In the genomic region with DNA sequence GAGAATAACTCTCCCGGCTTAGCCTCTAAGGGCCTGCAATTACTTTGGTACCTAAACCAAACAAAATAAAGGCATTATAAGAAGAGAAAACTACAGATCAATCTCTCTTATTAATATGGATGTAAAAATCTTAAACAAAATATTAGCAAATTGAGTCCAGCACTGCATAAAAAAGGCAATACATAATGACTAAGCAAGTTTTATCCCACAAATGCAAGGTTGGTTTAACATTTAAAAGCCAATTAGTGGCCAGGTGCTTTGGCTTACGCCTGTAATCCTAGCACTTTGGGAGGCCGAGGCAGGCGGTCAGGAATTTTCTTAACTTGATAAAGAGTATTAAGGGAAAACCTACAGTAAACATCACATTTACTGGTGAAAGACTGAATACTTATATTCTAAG, we compare ENCODE assay signal across 34 cellular contexts.
"Had no signal": no experiment of that assay in that cellular context is flagged by ENCODE, and none has a peak within 500 bp of the region (broad histone marks: within the 10 kb centered on the region; RNA-seq: fewer than 3 reads in every experiment).

No MANE protein-coding gene starts in this region.

- H3K27me3 ChIP-seq: MG63 had no signal

- H3K36me3 ChIP-seq: MG63 had no signal

- H3K4me3 ChIP-seq: MG63 had no signal

- DNase-seq: Karpas-422, Kasumi-1, MG63, MM.1S, MV-4-11, NCI-H1048, NCI-H1092 treated with DMSO at 0.1 percent for 48 hours, NCI-H1105, NCI-H1105 treated with DMSO at 0.1 percent for 48 hours, NCI-H1417, NCI-H1417 treated with DMSO at 0.1 percent for 48 hours, NCI-H1436, NCI-H1436 treated with DMSO at 0.1 percent for 48 hours, NCI-H146, NCI-H1694, NCI-H1694 treated with DMSO at 0.1 percent for 48 hours, NCI-H187, NCI-H187 treated with DMSO at 0.1 percent for 48 hours, NCI-H1930, NCI-H2029, NCI-H2029 treated with DMSO at 0.1 percent for 48 hours, NCI-H2081, NCI-H2081 treated with DMSO at 0.1 percent for 48 hours, NCI-H2107, NCI-H2171, NCI-H2171 treated with DMSO at 0.1 percent for 48 hours, NCI-H2227 treated with DMSO at 0.1 percent for 48 hours, NCI-H226, NCI-H345, NCI-H446, NCI-H446 treated with DMSO at 0.1 percent for 48 hours, NCI-H510A, NCI-H510A treated with DMSO at 0.1 percent for 48 hours, NCI-H524 had no signal
